In the genomic region with DNA sequence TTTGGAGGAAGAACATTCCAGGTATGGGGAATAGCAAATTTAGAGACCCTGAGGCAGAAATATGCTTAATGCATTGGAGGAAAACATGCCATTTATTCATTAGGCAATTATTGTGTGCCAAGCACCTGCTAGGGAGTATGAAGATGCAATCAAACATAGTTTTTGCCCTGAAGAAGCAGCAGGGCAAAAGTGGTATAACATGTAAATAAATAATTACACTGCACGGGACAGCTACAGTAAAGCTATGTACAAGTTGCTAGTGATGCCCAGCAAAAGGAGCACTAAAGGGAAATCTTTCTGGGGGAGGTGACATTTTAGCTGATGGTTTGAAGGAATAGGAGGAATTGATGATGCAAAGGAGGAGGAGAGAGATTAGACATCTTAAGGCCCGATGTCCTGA, we compare ENCODE assay signal across 9 cellular contexts. TPM values are rescaled to one million over a fixed set of nuclear protein-coding genes. Genes with fewer than 3 reads are reported as not detected.
DNase-seq lines count a peak whose midpoint lies in the region; ATAC-seq and TF ChIP-seq lines count a peak whose summit lies in the region.
"Had no signal": no experiment of that assay in that cellular context is flagged by ENCODE, and none has a peak within 500 bp of the region (broad histone marks: within the 10 kb centered on the region; RNA-seq: fewer than 3 reads in every experiment).

No MANE protein-coding gene starts in this region.

- 44% methylated on average over 2 of the region's 2 CpGs for WGBS in right lobe of liver (ENCODE audit: insufficient coverage, low coverage, low lambda C conversion rate, missing lambda C conversion rate)

- no peak for TF ChIP-seq POLR2A in right lobe of liver (IDR thresholded peaks at IDR 0.05)

- H3K27ac Mint-ChIP-seq in activated naive CD4-positive, alpha-beta T cell treated with anti-CD3 and anti-CD28 coated beads, Interleukin-2, amount 50 U/mL, for 24 hours: peak overlapping the region; percentile 88
- peak overlapping the region; percentile 95 for H3K27ac Mint-ChIP-seq in activated naive CD8-positive, alpha-beta T cell treated with anti-CD3 and anti-CD28 coated beads for 36 hours

- H3K4me3 ChIP-seq in right lobe of liver (peak overlapping the region in 2 of 3 donors; percentile 73 to 76), upper lobe of right lung (peak overlapping the region; percentile 86)

- peaks cover 44% of the 10 kb centered on the region for H3K4me1 Mint-ChIP-seq in activated naive CD4-positive, alpha-beta T cell treated with anti-CD3 and anti-CD28 coated beads, Interleukin-2, amount 50 U/mL, for 24 hours
- peaks cover 35% of the 10 kb centered on the region for H3K4me1 Mint-ChIP-seq in activated naive CD8-positive, alpha-beta T cell treated with anti-CD3 and anti-CD28 coated beads for 36 hours

- DNase-seq in activated naive CD4-positive, alpha-beta T cell treated with Interleukin-2 at 50 U/mL for 16 hours: no peak
- no peak for DNase-seq in activated naive CD8-positive, alpha-beta T cell treated with anti-CD3 and anti-CD28 coated beads for 36 hours
- no peak for DNase-seq in right lobe of liver
- DNase-seq in upper lobe of right lung: no peak
- no peak for DNase-seq in H4 (ENCODE audit: low spot score)

- peak overlapping the region; percentile 94 for H3K4me3 Mint-ChIP-seq in activated naive CD4-positive, alpha-beta T cell treated with anti-CD3 and anti-CD28 coated beads, Interleukin-2, amount 50 U/mL, for 24 hours
- H3K4me3 Mint-ChIP-seq in activated naive CD8-positive, alpha-beta T cell treated with anti-CD3 and anti-CD28 coated beads for 36 hours: peak overlapping the region; percentile 98

- H3K27ac ChIP-seq in right lobe of liver (no peak overlapping the region), upper lobe of right lung (peak overlapping the region; percentile 87)

- H3K36me3 ChIP-seq in right lobe of liver: no peaks in the 10 kb centered on the region
- no peaks in the 10 kb centered on the region for H3K36me3 ChIP-seq in upper lobe of right lung

- H3K9me3 Mint-ChIP-seq in activated naive CD4-positive, alpha-beta T cell treated with anti-CD3 and anti-CD28 coated beads, Interleukin-2, amount 50 U/mL, for 24 hours: no peaks in the 10 kb centered on the region
- H3K9me3 Mint-ChIP-seq in activated naive CD8-positive, alpha-beta T cell treated with anti-CD3 and anti-CD28 coated beads for 36 hours: no peaks in the 10 kb centered on the region

- intact Hi-C loops in right lobe of liver (cut with DNase I) (no loop called here), upper lobe of right lung (cut with DNase I) (no loop called here)

- H3K4me1 ChIP-seq in right lobe of liver: peaks cover 0 to 26% (median 5%) of the 10 kb centered on the region in 4 donors
- peaks cover 11% of the 10 kb centered on the region for H3K4me1 ChIP-seq in upper lobe of right lung

- H3K27me3 ChIP-seq in right lobe of liver: no peaks in the 10 kb centered on the region
- no peaks in the 10 kb centered on the region for H3K27me3 ChIP-seq in upper lobe of right lung

- ATAC-seq in right lobe of liver (no peak), upper lobe of right lung (no peak), HG03457 (IDR thresholded peaks at IDR 0.05; ENCODE audit: unreplicated experiment) (no peak), GM19397 (IDR thresholded peaks at IDR 0.05; ENCODE audit: unreplicated experiment) (no peak)

- H3K9me3 ChIP-seq in right lobe of liver (no peaks in the 10 kb centered on the region), upper lobe of right lung (no peaks in the 10 kb centered on the region)

- no peaks in the 10 kb centered on the region for H3K36me3 Mint-ChIP-seq in activated naive CD4-positive, alpha-beta T cell treated with anti-CD3 and anti-CD28 coated beads, Interleukin-2, amount 50 U/mL, for 24 hours
- peaks cover 8% of the 10 kb centered on the region for H3K36me3 Mint-ChIP-seq in activated naive CD8-positive, alpha-beta T cell treated with anti-CD3 and anti-CD28 coated beads for 36 hours

- no peaks in the 10 kb centered on the region for H3K27me3 Mint-ChIP-seq in activated naive CD4-positive, alpha-beta T cell treated with anti-CD3 and anti-CD28 coated beads, Interleukin-2, amount 50 U/mL, for 24 hours
- H3K27me3 Mint-ChIP-seq in activated naive CD8-positive, alpha-beta T cell treated with anti-CD3 and anti-CD28 coated beads for 36 hours: no peaks in the 10 kb centered on the region

- TF ChIP-seq CTCF in right lobe of liver (IDR thresholded peaks at IDR 0.05) (no peak), upper lobe of right lung (IDR thresholded peaks at IDR 0.05) (no peak)

RNA-seq across cellular contexts. Expression of gene TJAP1, which starts 0.6 kb away (rescaled TPM):
- total RNA-seq in activated naive CD8-positive, alpha-beta T cell treated with anti-CD3 and anti-CD28 coated beads for 36 hours: 10 to 100 TPM; 36.5 to 37.2 TPM
- total RNA-seq in right lobe of liver (10 to 100 TPM in 5 of 6 experiments, 1 to 10 TPM in 1; 9.2 to 16.0 (median 12.9) TPM), upper lobe of right lung (31.2 TPM)
- 9.9 and 11.3 TPM in 2 replicates for total RNA-seq in H4 (2014; rRNA removed; shearing (Covaris generic))

RNA-seq across cellular contexts. Expression of gene DLK2, which starts 21.4 kb away (rescaled TPM):
- total RNA-seq in activated naive CD8-positive, alpha-beta T cell treated with anti-CD3 and anti-CD28 coated beads for 36 hours: under 1 TPM; 0.78 to 0.93 TPM
- total RNA-seq in right lobe of liver (under 1 TPM in 1 of 6 experiments, not detected in 5; 0.13 TPM), upper lobe of right lung (0.23 TPM)
- total RNA-seq in H4 (2014; rRNA removed; shearing (Covaris generic)): 12.6 and 13.7 TPM in 2 replicates
- total RNA-seq: NCI-H460 had no signal

RNA-seq across cellular contexts. Expression of gene LRRC73, which starts 33.4 kb away (rescaled TPM):
- under 1 TPM; 0.10 TPM for total RNA-seq in activated naive CD8-positive, alpha-beta T cell treated with anti-CD3 and anti-CD28 coated beads for 36 hours
- total RNA-seq in right lobe of liver (under 1 TPM in 5 of 6 experiments, not detected in 1; 0.12 to 0.43 (median 0.26) TPM), upper lobe of right lung (0.55 TPM)
- total RNA-seq in H4 (2014; rRNA removed; shearing (Covaris generic)): 1.0 and 1.8 TPM in 2 replicates

RNA-seq across cellular contexts. Expression of gene YIPF3, which starts 40.0 kb away (rescaled TPM):
- 10 to 100 TPM; 38.1 to 38.2 TPM for total RNA-seq in activated naive CD8-positive, alpha-beta T cell treated with anti-CD3 and anti-CD28 coated beads for 36 hours
- 10 to 100 TPM; 58.9 to 70.0 (median 62.7) TPM for total RNA-seq in right lobe of liver
- total RNA-seq in upper lobe of right lung: 100 TPM
- 188 and 210 TPM in 2 replicates for total RNA-seq in H4 (2014; rRNA removed; shearing (Covaris generic))

RNA-seq across cellular contexts. Expression of gene POLR1C, which starts 40.1 kb away (rescaled TPM):
- total RNA-seq in activated naive CD8-positive, alpha-beta T cell treated with anti-CD3 and anti-CD28 coated beads for 36 hours: 10 to 100 TPM; 87.6 to 99.1 TPM
- total RNA-seq in right lobe of liver (10 to 100 TPM; 12.2 to 17.7 (median 14.1) TPM), upper lobe of right lung (28.5 TPM)
- 63.8 and 77.5 TPM in 2 replicates for total RNA-seq in H4 (2014; rRNA removed; shearing (Covaris generic))
